16 cellular contexts compared by ENCODE assay signal in genomic region chr1:11156958-11157357, GRCh38. TPM values are rescaled to one million over a fixed set of nuclear protein-coding genes. Genes with fewer than 3 reads are reported as not detected.
DNase-seq lines count a peak whose midpoint lies in the region; ATAC-seq and TF ChIP-seq lines count a peak whose summit lies in the region.
"Had no signal": no experiment of that assay in that cellular context is flagged by ENCODE, and none has a peak within 500 bp of the region (broad histone marks: within the 10 kb centered on the region; RNA-seq: fewer than 3 reads in every experiment).

No MANE protein-coding gene starts in this region.

- intact Hi-C loops in psoas muscle (cut with DNase I): no loop called here

- H3K4me3 ChIP-seq in psoas muscle: no peak overlapping the region
- H3K4me3 ChIP-seq: BLaER1 had no signal

- DNase-seq in stimulated activated CD4-positive, alpha-beta T cell treated with anti-CD3 and anti-CD28 coated beads, Interleukin-12 subunit alpha, Interleukin-12 subunit beta, amount 100 ng/mL, for 4 hours: peak; percentile 6
- DNase-seq in stimulated activated CD4-positive, alpha-beta T cell treated with anti-CD3 and anti-CD28 coated beads, Interleukin-4, amount 100 ng/mL, for 4 hours: no peak
- no peak for DNase-seq in psoas muscle
- no peak for DNase-seq in activated gamma-delta T cell (lab: John Stamatoyannopoulos, UW)
- DNase-seq in GM10248 (ENCODE audit: extremely low spot score): no peak
- DNase-seq in NCI-H774 (lab: John Stamatoyannopoulos, UW): no peak
- DNase-seq: activated CD4-positive, alpha-beta T cell treated with anti-CD3 and anti-CD28 coated beads for 1 hour; amniotic stem cell; effector CD4-positive, alpha-beta T cell; kidney; NCI-H2171 had no signal

- H3K27me3 ChIP-seq in psoas muscle (ENCODE audit: insufficient read depth in 3 of 3, low read length in 2 of 3): no peaks in the 10 kb centered on the region
- H3K27me3 ChIP-seq: BLaER1 had no signal

- TF ChIP-seq CTCF in psoas muscle (IDR thresholded peaks at IDR 0.05) (no peak), GM10248 (IDR thresholded peaks at IDR 0.05; ENCODE audit: control extremely low read depth, extremely low read depth, low read depth, missing control alignments) (no peak)

- H3K4me1 ChIP-seq in psoas muscle: peaks cover 32% of the 10 kb centered on the region

- H3K36me3 ChIP-seq in psoas muscle (ENCODE audit: insufficient read depth in 1 of 2, low read depth in 1 of 2): peaks cover 3 to 46% of the 10 kb centered on the region in 2 donors

- CTCF ChIA-PET in GM10248 (lab: Yijun Ruan, JAX): interaction anchor here (0.9 to 1.5 kb wide), 3 partner anchors 12 to 97 kb away, joined by 3 to 4 read pairs (median 3); partner anchors contain the start of gene SRM

- 74 to 83% (median 75%) methylated on average over 7 of the region's 7 CpGs for WGBS in psoas muscle, 3 donors

- POLR2A ChIA-PET in GM10248 (lab: Yijun Ruan, JAX): no interaction called here

- no peak for ATAC-seq in psoas muscle
- ATAC-seq in GM21515 (IDR thresholded peaks at IDR 0.05; ENCODE audit: unreplicated experiment): no peak
- ATAC-seq: SK-N-SH treated with all-trans-retinoic acid at 6 μM for 48 hours had no signal

- peak overlapping the region; percentile 51 for H3K27ac ChIP-seq in angular gyrus (ENCODE audit: low read depth, low read length)
- peak overlapping the region; percentile 84 for H3K27ac ChIP-seq in psoas muscle
- H3K27ac ChIP-seq: BLaER1 had no signal

- H3K9me3 ChIP-seq in psoas muscle: no peaks in the 10 kb centered on the region
- H3K9me3 ChIP-seq: BLaER1 had no signal

RNA-seq across cellular contexts. Expression of gene ANGPTL7, which starts 32.2 kb away (rescaled TPM):
- 1 to 10 TPM in 1 of 4 donors, under 1 TPM in 3; 0.10 to 1.4 (median 0.40) TPM for total RNA-seq in psoas muscle
- polyA plus RNA-seq in psoas muscle: 1 to 10 TPM in 1 of 3 donors, under 1 TPM in 2; 0.83 to 1.6 (median 0.89) TPM
- total RNA-seq: H1 had no signal
- polyA plus RNA-seq: H1 had no signal

RNA-seq across cellular contexts. Expression of gene EXOSC10, which starts 57.3 kb away (rescaled TPM):
- 10 to 100 TPM; 16.3 to 34.8 (median 25.7) TPM for total RNA-seq in psoas muscle
- polyA plus RNA-seq in psoas muscle: 10 to 100 TPM; 25.7 to 39.1 (median 30.8) TPM
